Comparison of ENCODE assay signal across 30 cellular contexts in the genomic region with DNA sequence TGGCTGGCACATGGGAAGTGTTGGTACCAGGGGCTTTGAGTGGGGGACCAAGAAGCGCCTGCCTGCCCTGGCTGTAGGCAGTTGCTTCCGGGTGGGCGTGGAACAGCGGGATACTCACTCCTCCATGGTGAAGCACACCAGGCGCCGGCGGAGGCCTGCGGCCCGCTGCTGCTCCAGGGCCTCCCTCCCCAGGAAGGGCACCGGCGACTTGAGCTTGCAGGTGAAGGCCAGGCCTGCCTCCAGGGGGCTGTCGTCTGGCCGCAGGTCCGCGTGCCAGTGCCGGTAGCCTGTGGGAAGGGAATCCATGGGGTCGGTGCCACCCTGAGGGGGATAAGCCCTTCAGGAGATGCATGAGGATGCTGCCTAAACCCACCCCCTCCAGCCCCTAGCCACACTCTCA. TPM values are rescaled to one million over a fixed set of nuclear protein-coding genes. Genes with fewer than 3 reads are reported as not detected.
"Had no signal": no experiment of that assay in that cellular context is flagged by ENCODE, and none has a peak within 500 bp of the region (broad histone marks: within the 10 kb centered on the region; RNA-seq: fewer than 3 reads in every experiment).

No MANE protein-coding gene starts in this region.

- H3K27me3 Mint-ChIP-seq: stimulated activated naive CD8-positive, alpha-beta T cell treated with anti-CD3 and anti-CD28 coated beads, Interleukin-15, amount 100 ng/mL, for 72 hours; stimulated activated naive CD8-positive, alpha-beta T cell treated with anti-CD3 and anti-CD28 coated beads, Interleukin-15, Interleukin-2, amounts not matched to agents 100 ng/mL and 50 ng/mL, for 24 hours had no signal

- H3K27ac Mint-ChIP-seq: stimulated activated memory B cell treated with anti-CD40 and anti-IgM and Interleukin-4, amounts not matched to agents 10 μg/mL and 1 μg/mL and 100 μg/mL, for 72 hours; stimulated activated naive B cell treated with anti-CD40 and anti-IgM and Interleukin-4, amounts not matched to agents 10 μg/mL and 1 μg/mL and 100 μg/mL, for 72 hours; stimulated activated naive CD8-positive, alpha-beta T cell treated with anti-CD3 and anti-CD28 coated beads, Interleukin-15, Interleukin-2, amounts not matched to agents 100 ng/mL and 50 ng/mL, for 24 hours; type B pancreatic cell had no signal

- H3K36me3 Mint-ChIP-seq: stimulated activated memory B cell treated with anti-CD40 and anti-IgM and Interleukin-4, amounts not matched to agents 10 μg/mL and 1 μg/mL and 100 μg/mL, for 72 hours; stimulated activated naive B cell treated with anti-CD40 and anti-IgM and Interleukin-4, amounts not matched to agents 10 μg/mL and 1 μg/mL and 100 μg/mL, for 72 hours; type B pancreatic cell had no signal

- ATAC-seq: stimulated activated memory B cell treated with anti-CD40 and anti-IgM and Interleukin-4, amounts not matched to agents 10 μg/mL and 1 μg/mL and 100 μg/mL, for 72 hours; stimulated activated naive B cell treated with anti-CD40 and anti-IgM and Interleukin-4, amounts not matched to agents 10 μg/mL and 1 μg/mL and 100 μg/mL, for 72 hours; stimulated activated naive CD8-positive, alpha-beta T cell treated with anti-CD3 and anti-CD28 coated beads, Interleukin-15, amount 100 ng/mL, for 72 hours; stimulated activated naive CD8-positive, alpha-beta T cell treated with anti-CD3 and anti-CD28 coated beads, Interleukin-15, Interleukin-2, amounts not matched to agents 100 U/mL and 50 U/mL, for 24 hours; upper lobe of right lung had no signal

- H3K4me1 Mint-ChIP-seq: stimulated activated memory B cell treated with anti-CD40 and anti-IgM and Interleukin-4, amounts not matched to agents 10 μg/mL and 1 μg/mL and 100 μg/mL, for 72 hours; stimulated activated naive B cell treated with anti-CD40 and anti-IgM and Interleukin-4, amounts not matched to agents 10 μg/mL and 1 μg/mL and 100 μg/mL, for 72 hours had no signal

- H3K4me3 Mint-ChIP-seq: stimulated activated memory B cell treated with anti-CD40 and anti-IgM and Interleukin-4, amounts not matched to agents 10 μg/mL and 1 μg/mL and 100 μg/mL, for 72 hours; stimulated activated naive B cell treated with anti-CD40 and anti-IgM and Interleukin-4, amounts not matched to agents 10 μg/mL and 1 μg/mL and 100 μg/mL, for 72 hours; stimulated activated naive CD8-positive, alpha-beta T cell treated with anti-CD3 and anti-CD28 coated beads, Interleukin-15, amount 100 ng/mL, for 72 hours; stimulated activated naive CD8-positive, alpha-beta T cell treated with anti-CD3 and anti-CD28 coated beads, Interleukin-15, Interleukin-2, amounts not matched to agents 100 ng/mL and 50 ng/mL, for 24 hours; type B pancreatic cell had no signal

- H3K4me3 ChIP-seq: stomach, suprapubic skin, testis, thoracic aorta, thyroid gland, tibial artery, tibial nerve, transverse colon, upper lobe of left lung, upper lobe of right lung, uterus, vagina had no signal

- H3K9me3 Mint-ChIP-seq: stimulated activated memory B cell treated with anti-CD40 and anti-IgM and Interleukin-4, amounts not matched to agents 10 μg/mL and 1 μg/mL and 100 μg/mL, for 72 hours; stimulated activated naive B cell treated with anti-CD40 and anti-IgM and Interleukin-4, amounts not matched to agents 10 μg/mL and 1 μg/mL and 100 μg/mL, for 72 hours; stimulated activated naive CD8-positive, alpha-beta T cell treated with anti-CD3 and anti-CD28 coated beads, Interleukin-15, amount 100 ng/mL, for 72 hours; stimulated activated naive CD8-positive, alpha-beta T cell treated with anti-CD3 and anti-CD28 coated beads, Interleukin-15, Interleukin-2, amounts not matched to agents 100 ng/mL and 50 ng/mL, for 24 hours; type B pancreatic cell had no signal

- DNase-seq: stimulated activated CD4-positive, alpha-beta T cell treated with anti-CD3 and anti-CD28 coated beads, Interleukin-2, amount 100 ng/mL, for 48 hours; stimulated activated CD4-positive, alpha-beta T cell treated with anti-CD3 and anti-CD28 coated beads, Interleukin-4, amount 100 ng/mL, for 1 hour; stimulated activated CD4-positive, alpha-beta T cell treated with anti-CD3 and anti-CD28 coated beads, Interleukin-4, amount 100 ng/mL, for 24 hours; stimulated activated CD4-positive, alpha-beta T cell treated with anti-CD3 and anti-CD28 coated beads, Interleukin-4, amount 100 ng/mL, for 4 hours; stimulated activated CD8-positive, alpha-beta memory T cell treated with anti-CD3 and anti-CD28 coated beads, Interleukin-4, amount 100 ng/mL, for 48 hours; stimulated activated naive B cell treated with anti-CD40 and anti-IgM and Interleukin-4, amounts not matched to agents 10 μg/mL and 1 μg/mL and 100 μg/mL, for 72 hours; stimulated activated naive CD4-positive, alpha-beta T cell; stimulated activated naive CD4-positive, alpha-beta T cell treated with Interleukin-2 at 50 U/mL for 16 hours; stimulated activated naive CD8-positive, alpha-beta T cell treated with anti-CD3 and anti-CD28 coated beads, Interleukin-15, amount 100 ng/mL, for 72 hours; stimulated activated naive CD8-positive, alpha-beta T cell treated with anti-CD3 and anti-CD28 coated beads, Interleukin-15, Interleukin-2, amounts not matched to agents 100 U/mL and 50 U/mL, for 24 hours; stomach; substantia nigra; testis; thyroid gland; tibial artery; transverse colon; trophoblast cell; upper lobe of right lung; uterus had no signal

- H3K27me3 ChIP-seq: stomach, testis, thyroid gland, tibial nerve, transverse colon, upper lobe of left lung, upper lobe of right lung, uterus, vagina had no signal

- H3K27ac ChIP-seq: stomach, suprapubic skin, testis, thoracic aorta, thyroid gland, tibial artery, tibial nerve, transverse colon, upper lobe of left lung, upper lobe of right lung, uterus, vagina had no signal

- H3K9me3 ChIP-seq: stomach, suprapubic skin, testis, thoracic aorta, thyroid gland, tibial artery, tibial nerve, transverse colon, upper lobe of left lung, upper lobe of right lung, uterus, vagina had no signal

- H3K36me3 ChIP-seq: stomach, suprapubic skin, thoracic aorta, thyroid gland, tibial artery, transverse colon, upper lobe of left lung, upper lobe of right lung, uterus, vagina had no signal

- H3K4me1 ChIP-seq: stomach, suprapubic skin, testis, thyroid gland, tibial artery, transverse colon, upper lobe of right lung, uterus, vagina had no signal

RNA-seq across cellular contexts. Expression of gene DBH, which starts 34.3 kb away (rescaled TPM):
- total RNA-seq: subcutaneous adipose tissue, suprapubic skin, temporal lobe, thoracic aorta, transverse colon, upper lobe of right lung, ureter had no signal
